ENCODE assay signal across 1 cellular context in genomic region chr1:25698252-25698651, GRCh38.
TF ChIP-seq lines count a peak whose summit lies in the region.

No MANE protein-coding gene starts in this region.

TF ChIP-seq in K562, 482 proteins besides CTCF, POLR2A, EP300 and RAD21 (continued from another document):
- TF ChIP-seq RBM25 (IDR thresholded peaks at IDR 0.05; ENCODE audit: low read depth, low read length, severe bottlenecking) (peak; percentile 83), ZFP36 (IDR thresholded peaks at IDR 0.05; ENCODE audit: low read depth, low read length, partially characterized antibody) (peak; percentile 8), JUND (IDR thresholded peaks at IDR 0.05; ENCODE audit: borderline replicate concordance, low read depth, low read length) (peak; percentile 32; the same call in 1 of the 2 replicates), JUND (tag; IDR thresholded peaks at IDR 0.05; ENCODE audit: borderline replicate concordance, low read depth, low read length) (no peak), MEIS2 (IDR thresholded peaks at IDR 0.05; ENCODE audit: partially characterized antibody) (peak; percentile 4), ZNF561 (CRISPR knock-in tag; conservative IDR thresholded peaks at IDR 0.05) (no peak), SMARCA5 (IDR thresholded peaks at IDR 0.05) (0 out of 2 replicates have a peak, but pooled peaks have one; percentile 35), CBX1 (IDR thresholded peaks at IDR 0.05; ENCODE audit: low read depth) (peak; percentile 57; the same call in 1 of the 2 replicates), BCOR (IDR thresholded peaks at IDR 0.05) (peak; percentile 75), ATF3 (IDR thresholded peaks at IDR 0.05) (peak; percentile 25; the same call in 1 of the 2 replicates), ATF3 (CRISPR knock-in tag; conservative IDR thresholded peaks at IDR 0.05) (no peak), KDM1A (IDR thresholded peaks at IDR 0.05) (peak; percentile 25 to 43; a peak in 1 of 4 replicates), GABPB1 (CRISPR knock-in tag; IDR thresholded peaks at IDR 0.05) (no peak), ZNF124 (CRISPR knock-in tag; IDR thresholded peaks at IDR 0.05) (no peak)
